ENCODE assay signal across 1 cellular context in the genomic region with DNA sequence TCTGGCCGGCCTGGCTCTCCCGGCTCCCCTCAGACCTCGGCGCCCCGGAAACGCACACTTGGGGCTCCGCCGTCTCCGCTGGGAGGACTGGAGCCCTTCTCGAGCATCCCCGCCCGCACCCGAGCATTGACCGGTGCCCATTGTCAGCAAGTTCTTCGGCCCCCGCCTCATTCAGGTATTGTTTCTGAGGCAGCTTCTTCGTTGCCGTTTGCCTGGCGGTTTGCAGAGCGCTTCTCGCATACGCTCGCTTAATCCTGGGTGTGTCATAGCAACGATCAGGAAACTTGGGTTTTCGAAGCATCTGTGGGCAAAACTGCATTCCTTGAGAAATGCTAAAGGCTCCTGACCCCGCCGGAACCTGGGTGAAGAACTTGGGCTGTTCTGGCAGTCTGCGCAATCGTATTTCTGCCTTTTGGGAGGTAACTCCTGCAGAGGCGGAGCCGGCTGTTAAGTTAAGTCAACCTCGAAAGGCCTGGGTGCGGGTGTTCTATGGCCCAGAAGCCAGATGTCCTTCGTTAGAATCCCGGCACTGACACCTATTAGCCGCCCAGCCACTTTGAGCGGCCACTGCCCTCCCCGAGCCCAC.
TF ChIP-seq lines count a peak whose summit lies in the region.

No MANE protein-coding gene starts in this region.

TF ChIP-seq in GM23338, 12 proteins besides CTCF, POLR2A, EP300 and RAD21 (continued from another document):
- no peak for TF ChIP-seq ZNF462 (CRISPR knock-in tag; IDR thresholded peaks at IDR 0.05)
- TF ChIP-seq NANOG (IDR thresholded peaks at IDR 0.05; ENCODE audit: borderline replicate concordance), result no peak
- no peak for TF ChIP-seq ZNF331 (CRISPR knock-in tag; IDR thresholded peaks at IDR 0.05; ENCODE audit: low read depth)
